Comparison of ENCODE assay signal across 26 cellular contexts in genomic region chr4:61984260-61984909, GRCh38.
DNase-seq lines count a peak whose midpoint lies in the region; ATAC-seq, FAIRE-seq and TF ChIP-seq lines count a peak whose summit lies in the region.
"Had no signal": no experiment of that assay in that cellular context is flagged by ENCODE, and none has a peak within 500 bp of the region (broad histone marks: within the 10 kb centered on the region; RNA-seq: fewer than 3 reads in every experiment).

No MANE protein-coding gene starts in this region.

- no peak overlapping the region for H3K18ac ChIP-seq in H1 (ENCODE audit: extremely low read depth, low read length)

- H3K36me3 ChIP-seq in OCI-LY1 (ENCODE audit: insufficient read depth, low read length): no peaks in the 10 kb centered on the region
- peaks cover 0 to 4% (median 0%) of the 10 kb centered on the region in 4 experiments; a peak in 1 of 8 replicates for H3K36me3 ChIP-seq in H1 (ENCODE audit: control insufficient read depth in 2 of 4, insufficient read depth in 4 of 4, low read length in 3 of 4)
- H3K36me3 ChIP-seq: HAP-1, ovary, suprapubic skin, upper lobe of right lung had no signal

- H3K4me3 ChIP-seq in OCI-LY1 (ENCODE audit: low read depth, low read length, poor library complexity, severe bottlenecking) (no peak overlapping the region), H1 (ENCODE audit: extremely low read depth in 1 of 4, insufficient read depth in 2 of 4, low read depth in 3 of 4, low read length in 4 of 4) (no peak overlapping the region), retinal pigment epithelial cell (ENCODE audit: low read length) (no peak overlapping the region)
- H3K4me3 ChIP-seq: HAP-1, ovary, suprapubic skin, upper lobe of right lung had no signal

- FAIRE-seq in H1 (lab: Jason Lieb, UNC): no peak
- FAIRE-seq: frontal cortex, GM18507 had no signal

- H2AK5ac ChIP-seq in H1 (ENCODE audit: low read depth, low read length): no peak overlapping the region

- no peaks in the 10 kb centered on the region for H3K23me2 ChIP-seq in H1 (ENCODE audit: low read depth, low read length)

- WGBS in H1 (ENCODE audit: extremely low coverage in 1 of 2, insufficient coverage in 1 of 2, insufficient read length in 1 of 2, insufficient replicate concordance in 2 of 2, low coverage in 1 of 2, low lambda C conversion rate in 2 of 2, missing lambda C conversion rate in 1 of 2), 2 experiments: 72% methylated on average over 4 of the region's 4 CpGs; no CpG with 5 or more reads in 1 of the 2 experiments

- H3K9me3 ChIP-seq in OCI-LY1 (ENCODE audit: low read length) (no peaks in the 10 kb centered on the region), H1 (ENCODE audit: insufficient read depth in 2 of 2, low read depth in 1 of 2, low read length in 1 of 2) (no peaks in the 10 kb centered on the region)
- H3K9me3 ChIP-seq: HAP-1, ovary, suprapubic skin, upper lobe of right lung had no signal

- no peak overlapping the region for H2BK5ac ChIP-seq in H1 (ENCODE audit: low read depth, low read length)

- no peaks in the 10 kb centered on the region for H3K9me2 ChIP-seq in OCI-LY1 (ENCODE audit: low read depth, low read length)

- no peaks in the 10 kb centered on the region for H4K20me1 ChIP-seq in OCI-LY1 (ENCODE audit: insufficient read depth, low read length)
- no peaks in the 10 kb centered on the region for H4K20me1 ChIP-seq in H1 (replicated peaks in 1 of 2; ENCODE audit: control insufficient read depth in 1 of 2, insufficient read depth in 2 of 2, low read length in 2 of 2)

- no peak overlapping the region for H2BK120ac ChIP-seq in H1 (replicated peaks; ENCODE audit: low read depth, low read length)

- no peak overlapping the region for H4K8ac ChIP-seq in H1 (ENCODE audit: extremely low read depth, insufficient read depth, low read length)

- no peak for TF ChIP-seq EP300 in H1 (IDR thresholded peaks at IDR 0.05; ENCODE audit: borderline replicate concordance in 1 of 2, low read depth in 2 of 2, low read length in 2 of 2)

- H3K4me1 ChIP-seq in OCI-LY1 (ENCODE audit: insufficient read depth, low read length, severe bottlenecking) (no peaks in the 10 kb centered on the region), H1 (replicated peaks in 1 of 4; ENCODE audit: control insufficient read depth in 3 of 4, insufficient read depth in 4 of 4, low read length in 3 of 4) (no peaks in the 10 kb centered on the region; a peak in 1 of 7 replicates)
- H3K4me1 ChIP-seq: HAP-1, suprapubic skin, upper lobe of right lung had no signal

- TF ChIP-seq CTCF in OCI-LY1 (IDR thresholded peaks at IDR 0.05; ENCODE audit: low read length): peak; percentile 32
- TF ChIP-seq CTCF in H1 (IDR thresholded peaks at IDR 0.05; ENCODE audit: control extremely low read depth in 1 of 3, insufficient read depth in 1 of 3, low read depth in 1 of 3, low read length in 3 of 3): peak; percentile 23 to 55 (median 37)
- peak; percentile 8 for TF ChIP-seq CTCF in retinal pigment epithelial cell (conservative IDR thresholded peaks at IDR 0.05; ENCODE audit: low read depth, low read length)

- H2BK12ac ChIP-seq in H1 (ENCODE audit: low read depth, low read length): no peak overlapping the region

- H3K27ac ChIP-seq in OCI-LY1 (ENCODE audit: low read depth, low read length, poor library complexity, severe bottlenecking): no peak overlapping the region
- no peak overlapping the region for H3K27ac ChIP-seq in H1 (ENCODE audit: low read depth, low read length)
- H3K27ac ChIP-seq: ovary, suprapubic skin, upper lobe of right lung had no signal

- H3K79me1 ChIP-seq in H1 (ENCODE audit: low read depth, low read length): no peaks in the 10 kb centered on the region

- no peak overlapping the region for H3K23ac ChIP-seq in H1 (ENCODE audit: insufficient read length)

- POLR2A ChIA-PET in H1 (lab: Charles Lee; ENCODE audit: partially characterized antibody): no interaction called here

- no peak overlapping the region for H3K14ac ChIP-seq in H1 (ENCODE audit: insufficient read length)

- peak; percentile 9 for DNase-seq in NCI-H82 (lab: John Stamatoyannopoulos, UW)
- DNase-seq in NCI-H82 treated with DMSO at 0.1 percent for 48 hours (lab: John Stamatoyannopoulos, UW; ENCODE audit: unreplicated experiment): no peak
- DNase-seq in H1 (ENCODE audit: low read depth in 1 of 2, low spot score in 2 of 2): no peak
- DNase-seq in retinal pigment epithelial cell (ENCODE audit: low read depth): no peak
- no peak for DNase-seq in stimulated activated naive CD4-positive, alpha-beta T cell treated with Interleukin-2 at 50 U/mL for 16 hours (lab: John Stamatoyannopoulos, UW)
- DNase-seq in NCI-H748 treated with DMSO at 0.1 percent for 48 hours (lab: John Stamatoyannopoulos, UW): no peak
- DNase-seq: activated B cell treated with CpG ODN at 0.5 μM for 24 hours; activated CD4-positive, alpha-beta T cell treated with anti-CD3 and anti-CD28 coated beads, Interleukin-2, amount 10 ng/mL, durations not matched to agents 7 days and 5 days; Calu3; DND-41; Kasumi-1; mammary epithelial cell; MV-4-11; NCI-H446 treated with DMSO at 0.1 percent for 48 hours; ovary; stimulated activated naive B cell treated with anti-CD40 and anti-IgM and Interleukin-4, amounts not matched to agents 10 μg/mL and 1 μg/mL and 100 μg/mL, for 72 hours; SW 1271; T-helper 9 cell; upper lobe of right lung had no signal

- 0 out of 2 replicates have a peak overlapping the region, but pooled peaks have one; percentile 11 for H2BK20ac ChIP-seq in H1 (ENCODE audit: low read length)

- H3F3A ChIP-seq in OCI-LY1 (ENCODE audit: insufficient read depth, low read length): no peaks in the 10 kb centered on the region

- no peak overlapping the region for H3K56ac ChIP-seq in H1 (replicated peaks; ENCODE audit: insufficient read length, low read depth, low read length)

- no peak overlapping the region for H3K4me2 ChIP-seq in OCI-LY1 (ENCODE audit: low read length)
- no peak overlapping the region for H3K4me2 ChIP-seq in H1 (ENCODE audit: insufficient read depth in 1 of 2, low read depth in 2 of 2, low read length in 2 of 2)

- H3K79me2 ChIP-seq in OCI-LY1 (ENCODE audit: insufficient read depth, low read length) (no peaks in the 10 kb centered on the region), H1 (ENCODE audit: control insufficient read depth in 1 of 2, insufficient read depth in 2 of 2, low read length in 2 of 2) (no peaks in the 10 kb centered on the region)

- TF ChIP-seq RAD21 in H1 (IDR thresholded peaks at IDR 0.05 in 1 of 2, conservative IDR thresholded peaks at IDR 0.05 in 1 of 2; ENCODE audit: low read depth in 2 of 2, low read length in 2 of 2): peak; percentile 58 to 70

- H2AFZ ChIP-seq in OCI-LY1 (ENCODE audit: low read length): no peak overlapping the region
- H2AFZ ChIP-seq in H1 (ENCODE audit: low read length): no peak overlapping the region

- ATAC-seq in GM21825 (IDR thresholded peaks at IDR 0.05; ENCODE audit: unreplicated experiment): no peak
- ATAC-seq: activated naive CD4-positive, alpha-beta T cell treated with anti-CD3 and anti-CD28 coated beads, Interleukin-2, amount 50 U/mL, for 72 hours; stimulated activated naive B cell treated with anti-CD40 and anti-IgM and Interleukin-4, amounts not matched to agents 10 μg/mL and 1 μg/mL and 100 μg/mL, for 72 hours; upper lobe of right lung had no signal

- no peak overlapping the region for H3K4ac ChIP-seq in H1 (replicated peaks; ENCODE audit: insufficient read length, low read depth, low read length)

- no peak overlapping the region for H4K5ac ChIP-seq in H1 (ENCODE audit: insufficient read length, low read depth, low read length)

- no peaks in the 10 kb centered on the region for H3K27me3 ChIP-seq in OCI-LY1 (ENCODE audit: insufficient read depth, low read length)
- no peaks in the 10 kb centered on the region for H3K27me3 ChIP-seq in H1 (replicated peaks in 1 of 4; ENCODE audit: control insufficient read depth in 3 of 4, extremely low read depth in 1 of 4, insufficient read depth in 3 of 4, low read length in 3 of 4)
- H3K27me3 ChIP-seq: ovary, suprapubic skin, upper lobe of right lung had no signal

- CTCF ChIA-PET in H1 (lab: Charles Lee; ENCODE audit: partially characterized antibody): interaction anchor here (0.6 to 2.0 kb wide), 8 partner anchors 10 to 221 kb away, joined by 3 to 7 read pairs (median 4); no protein-coding TSS in a partner anchor

- no peak overlapping the region for H4K91ac ChIP-seq in H1 (replicated peaks; ENCODE audit: insufficient read length, low read length)

- H3K9ac ChIP-seq in OCI-LY1 (ENCODE audit: low read length): no peak overlapping the region
- no peak overlapping the region for H3K9ac ChIP-seq in H1 (replicated peaks in 1 of 4; ENCODE audit: extremely low read depth in 1 of 4, low read depth in 3 of 4, low read length in 3 of 4)

- no peak for TF ChIP-seq POLR2A in H1 (IDR thresholded peaks at IDR 0.05; ENCODE audit: control extremely low read depth in 1 of 2, low read depth in 2 of 2, low read length in 2 of 2)

- no peak overlapping the region for H2BK15ac ChIP-seq in H1 (ENCODE audit: low read length)

TF ChIP-seq in H1, 55 proteins besides CTCF, POLR2A, EP300 and RAD21:
- TF ChIP-seq GABPA (IDR thresholded peaks at IDR 0.05; ENCODE audit: borderline replicate concordance, insufficient read depth, low read length) (no peak), YY1 (IDR thresholded peaks at IDR 0.05; ENCODE audit: low read depth, low read length) (peak; percentile 33; the same call in 1 of the 2 replicates), CHD1 (IDR thresholded peaks at IDR 0.05; ENCODE audit: low read depth, low read length) (no peak), SP2 (IDR thresholded peaks at IDR 0.05; ENCODE audit: low read length) (no peak), TEAD4 (IDR thresholded peaks at IDR 0.05; ENCODE audit: low read depth, low read length) (no peak)
- TF ChIP-seq, protein P1, sequence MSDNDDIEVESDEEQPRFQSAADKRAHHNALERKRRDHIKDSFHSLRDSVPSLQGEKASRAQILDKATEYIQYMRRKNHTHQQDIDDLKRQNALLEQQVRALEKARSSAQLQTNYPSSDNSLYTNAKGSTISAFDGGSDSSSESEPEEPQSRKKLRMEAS (IDR thresholded peaks at IDR 0.05): peak; percentile 35; the same call in 1 of the 2 replicates
TF ChIP-seq in H1: peak in this region for 2.
